Comparison of ENCODE assay signal across 8 cellular contexts in the genomic region with DNA sequence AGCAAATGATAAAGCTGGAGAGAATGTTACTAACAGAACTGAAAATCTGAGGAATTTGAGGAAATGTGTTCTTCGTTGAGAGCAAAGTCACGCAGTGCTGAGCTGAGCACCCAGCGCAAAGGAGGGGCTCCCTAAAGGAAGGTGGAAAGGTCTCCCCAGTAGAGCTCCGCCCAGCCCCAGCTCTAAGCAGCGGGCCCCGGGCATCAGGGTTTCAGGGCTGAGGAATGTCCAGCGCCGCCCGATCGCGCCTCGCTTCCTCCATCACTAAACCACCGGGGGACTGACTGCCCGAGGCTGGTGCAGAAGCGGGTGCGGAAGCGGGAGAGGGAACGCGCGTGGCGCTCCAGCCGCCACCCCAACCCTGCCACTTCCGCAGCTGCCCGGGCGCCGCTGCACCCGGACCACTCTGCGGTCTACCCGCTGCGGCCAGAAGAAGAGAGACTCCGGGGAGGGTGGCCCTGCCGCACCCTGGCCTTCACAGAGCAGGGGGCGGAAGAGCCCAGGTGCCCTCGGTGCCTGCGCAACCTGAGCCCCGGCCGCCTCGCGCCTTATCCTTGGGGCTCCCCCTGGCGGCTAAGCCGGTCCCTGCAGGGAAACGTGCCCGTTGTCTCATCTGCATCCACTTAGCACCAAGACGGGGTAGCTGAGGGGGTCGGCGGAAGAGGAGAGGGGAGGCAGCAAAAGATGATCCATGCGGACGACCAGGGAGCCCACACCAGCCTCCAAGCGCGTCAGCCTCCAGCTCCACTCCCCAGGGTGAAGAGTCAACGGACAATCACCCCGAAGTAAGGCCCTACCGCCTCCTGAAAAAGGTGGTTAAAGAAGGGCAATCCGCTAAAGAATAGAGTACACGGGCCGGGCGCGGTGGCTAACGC. TPM values are rescaled to one million over a fixed set of nuclear protein-coding genes. Genes with fewer than 3 reads are reported as not detected.
A peak's percentile ranks its signal among the peaks of the same experiment; 100 is the strongest.
DNase-seq lines count a peak whose midpoint lies in the region; ATAC-seq and TF ChIP-seq lines count a peak whose summit lies in the region.

No MANE protein-coding gene starts in this region.

- H3K27me3 Mint-ChIP-seq in activated CD4-positive, alpha-beta memory T cell treated with anti-CD3 and anti-CD28 coated beads, Interleukin-2, amount 10 ng/mL, durations not matched to agents 7 days and 5 days: peaks cover 10% of the 10 kb centered on the region

- POLR2A ChIA-PET in AG04449 (lab: Yijun Ruan, JAX): interaction anchor here (0.9 to 1.5 kb wide), 4 partner anchors 57 to 133 kb away, joined by 3 to 7 read pairs (median 4); partner anchors contain the start of genes NAA38 and RNF227
- POLR2A ChIA-PET in activated CD4-positive, alpha-beta memory T cell treated with anti-CD3 and anti-CD28 coated beads, Interleukin-2, amount 10 ng/mL, durations not matched to agents 7 days and 5 days (lab: Charles Lee): interaction anchor here (0.7 to 8.0 kb wide), 15 partner anchors 10 to 303 kb away, joined by 3 to 54 read pairs (median 3); partner anchors contain the start of genes CNTROB, CYB5D1, NAA38 and RNF227

- peak overlapping the region; percentile 75 for H3K27ac Mint-ChIP-seq in activated CD4-positive, alpha-beta memory T cell treated with anti-CD3 and anti-CD28 coated beads, Interleukin-2, amount 10 ng/mL, durations not matched to agents 7 days and 5 days

- peak; percentile 51 for ATAC-seq in GM18517 (IDR thresholded peaks at IDR 0.05; ENCODE audit: unreplicated experiment)
- ATAC-seq in HG03175 (IDR thresholded peaks at IDR 0.05; ENCODE audit: unreplicated experiment): peak; percentile 80

- TF ChIP-seq CTCF in AG04449 (IDR thresholded peaks at IDR 0.05; ENCODE audit: insufficient read depth, low read length, missing control alignments): peak; percentile 97

- CTCF ChIA-PET in AG04449 (lab: Yijun Ruan, JAX): interaction anchor here (0.6 to 16.5 kb wide), 61 partner anchors 8 to 1241 kb away, joined by 3 to 499 read pairs (median 5); partner anchors contain the start of genes ALOX15B, CNTROB, EFNB3 and GUCY2D
- CTCF ChIA-PET in activated CD4-positive, alpha-beta memory T cell treated with anti-CD3 and anti-CD28 coated beads, Interleukin-2, amount 10 ng/mL, durations not matched to agents 7 days and 5 days (lab: Charles Lee): interaction anchor here (0.7 to 6.7 kb wide), 46 partner anchors 9 to 246 kb away, joined by 3 to 104 read pairs (median 6); partner anchors contain the start of genes CNTROB, GUCY2D, KCNAB3 and NAA38

- H3K36me3 Mint-ChIP-seq in activated CD4-positive, alpha-beta memory T cell treated with anti-CD3 and anti-CD28 coated beads, Interleukin-2, amount 10 ng/mL, durations not matched to agents 7 days and 5 days (ENCODE audit: low read depth): no peaks in the 10 kb centered on the region

- peaks cover 28% of the 10 kb centered on the region for H3K4me1 Mint-ChIP-seq in activated CD4-positive, alpha-beta memory T cell treated with anti-CD3 and anti-CD28 coated beads, Interleukin-2, amount 10 ng/mL, durations not matched to agents 7 days and 5 days

- peak overlapping the region; percentile 72 for H3K4me3 Mint-ChIP-seq in activated CD4-positive, alpha-beta memory T cell treated with anti-CD3 and anti-CD28 coated beads, Interleukin-2, amount 10 ng/mL, durations not matched to agents 7 days and 5 days

- H3K4me3 ChIP-seq in AG04449 (ENCODE audit: low read depth, low read length): peak overlapping the region; percentile 66

- DNase-seq in AG04449 (ENCODE audit: low read depth, low spot score): no peak
- DNase-seq in NCI-H526 (lab: John Stamatoyannopoulos, UW): peak; percentile 41 to 81
- peak; percentile 92 for DNase-seq in activated CD4-positive, alpha-beta memory T cell treated with anti-CD3 and anti-CD28 coated beads, Interleukin-2, amount 10 ng/mL, durations not matched to agents 7 days and 5 days
- peak; percentile 96 for DNase-seq in ecto neural progenitor cell (ENCODE audit: low spot score)
- peak; percentile 52 to 66 for DNase-seq in lung microvascular endothelial cell (ENCODE audit: low read depth in 2 of 2)
- peak; percentile 88 to 98 (median 92) for DNase-seq in stimulated activated CD4-positive, alpha-beta T cell treated with anti-CD3 and anti-CD28 coated beads, TNF-alpha, amount 100 ng/mL, for 4 hours (ENCODE audit: low read depth in 3 of 3)

- no peaks in the 10 kb centered on the region for H3K9me3 Mint-ChIP-seq in activated CD4-positive, alpha-beta memory T cell treated with anti-CD3 and anti-CD28 coated beads, Interleukin-2, amount 10 ng/mL, durations not matched to agents 7 days and 5 days

RNA-seq across cellular contexts. Expression of gene GUCY2D, which starts 12.4 kb away (rescaled TPM):
- not detected for total RNA-seq in activated CD4-positive, alpha-beta memory T cell treated with anti-CD3 and anti-CD28 coated beads, Interleukin-2, amount 10 ng/mL, durations not matched to agents 7 days and 5 days
- total RNA-seq in lung microvascular endothelial cell: not detected in 2 replicates

RNA-seq across cellular contexts. Expression of gene ALOX15B, which starts 48.8 kb away (rescaled TPM):
- not detected for total RNA-seq in activated CD4-positive, alpha-beta memory T cell treated with anti-CD3 and anti-CD28 coated beads, Interleukin-2, amount 10 ng/mL, durations not matched to agents 7 days and 5 days
- not detected in 2 replicates for total RNA-seq in lung microvascular endothelial cell

RNA-seq across cellular contexts. Expression of gene CNTROB, which starts 58.0 kb away (rescaled TPM):
- 10 to 100 TPM; 58.8 to 64.6 TPM for total RNA-seq in activated CD4-positive, alpha-beta memory T cell treated with anti-CD3 and anti-CD28 coated beads, Interleukin-2, amount 10 ng/mL, durations not matched to agents 7 days and 5 days
- 10.5 and 11.9 TPM in 2 replicates for total RNA-seq in lung microvascular endothelial cell

RNA-seq across cellular contexts. Expression of gene TRAPPC1, which starts 58.3 kb away (rescaled TPM):
- total RNA-seq in activated CD4-positive, alpha-beta memory T cell treated with anti-CD3 and anti-CD28 coated beads, Interleukin-2, amount 10 ng/mL, durations not matched to agents 7 days and 5 days: 100 to 1,000 TPM; 238 to 244 TPM
- total RNA-seq in lung microvascular endothelial cell: 48.8 and 54.7 TPM in 2 replicates
